ENCODE assay signal across 11 cellular contexts in the genomic region with DNA sequence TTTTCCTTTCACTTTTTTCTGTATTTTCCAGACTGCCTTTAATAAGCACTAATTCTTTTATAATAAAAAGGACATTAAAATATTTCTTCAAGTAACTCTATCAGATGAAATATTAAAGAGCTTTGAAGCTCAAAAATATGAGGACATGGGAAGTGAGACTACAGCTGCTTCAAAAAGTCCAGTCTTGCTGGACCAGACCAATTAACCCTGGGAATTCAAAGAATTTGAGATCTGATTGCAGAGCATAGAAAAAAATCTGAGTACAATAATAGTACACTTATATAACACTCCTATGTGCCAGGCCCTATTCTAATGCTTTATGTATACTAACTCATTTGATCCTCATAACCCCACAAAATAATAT. TPM values are rescaled to one million over a fixed set of nuclear protein-coding genes. Genes with fewer than 3 reads are reported as not detected.
DNase-seq lines count a peak whose midpoint lies in the region; ATAC-seq and TF ChIP-seq lines count a peak whose summit lies in the region.
"Had no signal": no experiment of that assay in that cellular context is flagged by ENCODE, and none has a peak within 500 bp of the region (broad histone marks: within the 10 kb centered on the region; RNA-seq: fewer than 3 reads in every experiment).

No MANE protein-coding gene starts in this region.

- H3K27ac ChIP-seq in RWPE2 (ENCODE audit: poor library complexity, severe bottlenecking) (peak overlapping the region; percentile 88), epithelial cell of prostate (peak overlapping the region; percentile 82)

- DNase-seq in Caco-2, result no peak
- DNase-seq in RWPE2 (ENCODE audit: low spot score), result no peak
- no peak for DNase-seq in epithelial cell of prostate (ENCODE audit: low read depth, low spot score)
- DNase-seq in progenitor cell of endocrine pancreas (ENCODE audit: low spot score, unreplicated experiment), result no peak
- DNase-seq in stimulated activated CD8-positive, alpha-beta memory T cell treated with anti-CD3 and anti-CD28 coated beads, Interleukin-4, amount 100 ng/mL, for 48 hours, result no peak
- DNase-seq: NCI-H187; stimulated activated CD4-positive, alpha-beta T cell treated with anti-CD3 and anti-CD28 coated beads, Interleukin-1b, Interleukin-23, amount 100 ng/mL, for 48 hours had no signal

- no peaks in the 10 kb centered on the region for H3K27me3 Mint-ChIP-seq in Caco-2 (ENCODE audit: insufficient read depth, unreplicated experiment)
- H3K27me3 Mint-ChIP-seq in progenitor cell of endocrine pancreas, result no peaks in the 10 kb centered on the region

- peak overlapping the region; percentile 10 for H3K4me3 Mint-ChIP-seq in Caco-2 (ENCODE audit: unreplicated experiment)
- H3K4me3 Mint-ChIP-seq in progenitor cell of endocrine pancreas (ENCODE audit: low read depth), result peak overlapping the region; percentile 26
- H3K4me3 Mint-ChIP-seq: T-helper 1 cell treated with Interleukin-12 subunit alpha and Interleukin-12 subunit beta and Interleukin-4 antibody, amounts not matched to agents 30 μg/mL and 1 μg/mL, for 36 hours had no signal

- peaks cover 70% of the 10 kb centered on the region for H3K4me1 ChIP-seq in Caco-2
- H3K4me1 ChIP-seq in RWPE2 (ENCODE audit: insufficient read depth, poor library complexity, severe bottlenecking), result peaks cover 70% of the 10 kb centered on the region

- H3K9me3 Mint-ChIP-seq in Caco-2 (ENCODE audit: unreplicated experiment) (no peaks in the 10 kb centered on the region), progenitor cell of endocrine pancreas (ENCODE audit: low read depth) (no peaks in the 10 kb centered on the region)
- H3K9me3 Mint-ChIP-seq: T-helper 1 cell treated with Interleukin-12 subunit alpha and Interleukin-12 subunit beta and Interleukin-4 antibody, amounts not matched to agents 30 μg/mL and 1 μg/mL, for 36 hours had no signal

- intact Hi-C loops in Caco-2 (cut with micrococcal nuclease; ENCODE audit: unreplicated experiment), result no loop called here

- H3K27ac Mint-ChIP-seq in Caco-2 (ENCODE audit: unreplicated experiment) (peak overlapping the region; percentile 46), progenitor cell of endocrine pancreas (peak overlapping the region; percentile 80)

- H3K4me1 Mint-ChIP-seq in Caco-2 (ENCODE audit: low read depth, unreplicated experiment) (peaks cover 54% of the 10 kb centered on the region), progenitor cell of endocrine pancreas (ENCODE audit: low read depth) (peaks cover 48% of the 10 kb centered on the region)

- H3K27me3 ChIP-seq in Caco-2 (replicated peaks; ENCODE audit: control insufficient read depth, insufficient read depth, low read length) (no peaks in the 10 kb centered on the region), RWPE2 (ENCODE audit: insufficient read depth, poor library complexity, severe bottlenecking) (no peaks in the 10 kb centered on the region)

- TF ChIP-seq CTCF in Caco-2 (IDR thresholded peaks at IDR 0.05; ENCODE audit: insufficient read depth in 1 of 2, low read depth in 1 of 2, low read length in 1 of 2, severe bottlenecking in 1 of 2, unreplicated experiment in 1 of 2), result no peak
- no peak for TF ChIP-seq CTCF in RWPE2 (IDR thresholded peaks at IDR 0.05; ENCODE audit: poor library complexity, severe bottlenecking)
- TF ChIP-seq CTCF in progenitor cell of endocrine pancreas (IDR thresholded peaks at IDR 0.05; ENCODE audit: unreplicated experiment), result no peak

- BruUV-seq in Caco-2 (replicated peaks; lab: Mats Ljungman, UMichigan), result no TSS peak

- ATAC-seq in RWPE2 (ENCODE audit: low read depth) (no peak), HG03378 (IDR thresholded peaks at IDR 0.05; ENCODE audit: unreplicated experiment) (no peak), GM18511 (IDR thresholded peaks at IDR 0.05; ENCODE audit: unreplicated experiment) (no peak), GM18502 (IDR thresholded peaks at IDR 0.05; ENCODE audit: poor library complexity, unreplicated experiment) (no peak)

- H3K36me3 Mint-ChIP-seq in Caco-2 (ENCODE audit: insufficient read depth, unreplicated experiment), result peaks cover 41% of the 10 kb centered on the region
- H3K36me3 Mint-ChIP-seq in progenitor cell of endocrine pancreas (ENCODE audit: insufficient read depth), result peaks cover 8% of the 10 kb centered on the region

- POLR2A ChIA-PET in Caco-2 (lab: Charles Lee), result interaction anchor here (1.1 kb wide), 1 partner anchor 30 kb away, joined by 3 read pairs; no protein-coding TSS in a partner anchor

- H3K36me3 ChIP-seq in Caco-2 (ENCODE audit: control insufficient read depth, insufficient read depth, low read length), result no peaks in the 10 kb centered on the region
- peaks cover 28% of the 10 kb centered on the region for H3K36me3 ChIP-seq in RWPE2 (ENCODE audit: low read depth)

- H3K4me3 ChIP-seq in Caco-2 (ENCODE audit: low read depth, low read length), result no peak overlapping the region
- no peak overlapping the region for H3K4me3 ChIP-seq in RWPE2 (ENCODE audit: severe bottlenecking)

- H3K9me3 ChIP-seq in Caco-2 (no peaks in the 10 kb centered on the region), RWPE2 (ENCODE audit: severe bottlenecking) (no peaks in the 10 kb centered on the region)

- CTCF ChIA-PET in Caco-2 (lab: Charles Lee), result no interaction called here

RNA-seq across cellular contexts. Expression of a gene that starts 9.8 kb away (rescaled TPM):
- total RNA-seq in Caco-2 (2022), result 99.2 and 110 TPM in 2 replicates
- 51.1 and 57.2 TPM in 2 replicates for total RNA-seq in progenitor cell of endocrine pancreas

RNA-seq across cellular contexts. Expression of a gene that starts 57.1 kb away (rescaled TPM):
- total RNA-seq in Caco-2 (2022), result 0.30 TPM in 1 of 2 replicates, not detected in the other
- total RNA-seq in progenitor cell of endocrine pancreas, result 4.9 and 6.1 TPM in 2 replicates
